17 cellular contexts compared by ENCODE assay signal in the genomic region with DNA sequence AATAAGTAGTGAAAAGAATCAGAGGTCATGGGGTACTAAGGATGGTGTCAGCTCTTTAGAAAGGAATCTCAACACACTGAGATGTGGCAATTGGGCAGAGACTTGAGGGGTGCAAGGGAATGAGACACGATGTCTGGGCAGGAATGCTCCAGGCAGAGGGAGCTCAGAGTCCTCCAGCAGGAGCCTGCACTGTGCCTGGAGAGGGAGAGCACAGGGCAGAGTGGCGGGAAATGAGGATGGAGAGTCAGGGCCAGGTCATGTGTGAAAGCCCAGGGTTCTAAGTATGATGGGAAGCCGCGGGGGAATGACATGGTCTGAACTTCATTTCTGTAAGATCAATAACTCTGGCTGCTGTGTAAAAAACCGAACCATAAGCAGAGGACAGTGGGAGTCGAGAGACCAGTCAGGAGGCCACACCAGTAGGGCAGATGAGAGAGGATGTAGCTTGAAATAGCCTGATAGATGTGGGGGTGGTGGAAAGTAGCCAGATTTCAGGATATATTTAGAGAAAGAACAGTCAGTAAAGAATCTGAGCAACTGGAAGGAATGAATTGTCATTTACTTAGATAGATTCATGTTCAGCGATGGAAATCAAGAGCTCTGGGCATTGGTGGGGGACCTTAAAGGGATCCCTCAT.
"Had no signal": no experiment of that assay in that cellular context is flagged by ENCODE, and none has a peak within 500 bp of the region (broad histone marks: within the 10 kb centered on the region; RNA-seq: fewer than 3 reads in every experiment).

No MANE protein-coding gene starts in this region.

- H3K27ac ChIP-seq: cardiac muscle cell, colonic mucosa, esophagus squamous epithelium, sigmoid colon, SK-N-MC, tibial artery, uterus had no signal

- H3K9me3 ChIP-seq: sigmoid colon, tibial artery, uterus had no signal

- H3K36me3 ChIP-seq: cardiac muscle cell, colonic mucosa, esophagus squamous epithelium, sigmoid colon, tibial artery, uterus had no signal

- H3K36me3 Mint-ChIP-seq: activated naive CD4-positive, alpha-beta T cell treated with anti-CD3 and anti-CD28 coated beads, Interleukin-2, amount 10 ng/mL, durations not matched to agents 7 days and 5 days; natural killer cell; T-cell had no signal

- H3K4me3 Mint-ChIP-seq: activated naive CD4-positive, alpha-beta T cell treated with anti-CD3 and anti-CD28 coated beads, Interleukin-2, amount 10 ng/mL, durations not matched to agents 7 days and 5 days; immature natural killer cell; natural killer cell; stimulated activated naive B cell treated with anti-CD40 and anti-IgM and Interleukin-4, amounts not matched to agents 10 μg/mL and 1 μg/mL and 100 μg/mL, for 72 hours; T-cell had no signal

- H3K27ac Mint-ChIP-seq: activated naive CD4-positive, alpha-beta T cell treated with anti-CD3 and anti-CD28 coated beads, Interleukin-2, amount 10 ng/mL, durations not matched to agents 7 days and 5 days; immature natural killer cell; natural killer cell; stimulated activated naive B cell treated with anti-CD40 and anti-IgM and Interleukin-4, amounts not matched to agents 10 μg/mL and 1 μg/mL and 100 μg/mL, for 72 hours; T-cell had no signal

- H3K4me1 ChIP-seq: colonic mucosa, sigmoid colon, uterus had no signal

- H3K27me3 Mint-ChIP-seq: activated naive CD4-positive, alpha-beta T cell treated with anti-CD3 and anti-CD28 coated beads, Interleukin-2, amount 10 ng/mL, durations not matched to agents 7 days and 5 days; stimulated activated naive B cell treated with anti-CD40 and anti-IgM and Interleukin-4, amounts not matched to agents 10 μg/mL and 1 μg/mL and 100 μg/mL, for 72 hours; T-cell had no signal

- ATAC-seq: natural killer cell; stimulated activated naive B cell treated with anti-CD40 and anti-IgM and Interleukin-4, amounts not matched to agents 10 μg/mL and 1 μg/mL and 100 μg/mL, for 72 hours; T-cell had no signal

- H3K27me3 ChIP-seq: cardiac muscle cell, colonic mucosa, esophagus squamous epithelium, sigmoid colon, tibial artery, uterus had no signal

- H3K4me1 Mint-ChIP-seq: activated naive CD4-positive, alpha-beta T cell treated with anti-CD3 and anti-CD28 coated beads, Interleukin-2, amount 10 ng/mL, durations not matched to agents 7 days and 5 days; immature natural killer cell; natural killer cell; T-cell had no signal

- H3K4me3 ChIP-seq: cardiac muscle cell, colonic mucosa, esophagus squamous epithelium, sigmoid colon, SK-N-MC, tibial artery, uterus had no signal

- DNase-seq: activated CD4-positive, alpha-beta T cell treated with anti-CD3 and anti-CD28 coated beads for 1 hour; activated CD4-positive, alpha-beta T cell treated with anti-CD3 and anti-CD28 coated beads, Interleukin-2, amount 50 U/mL, for 48 hours; activated naive CD4-positive, alpha-beta T cell treated with anti-CD3 and anti-CD28 coated beads, Interleukin-2, amount 10 ng/mL, durations not matched to agents 7 days and 5 days; colonic mucosa; effector CD4-positive, alpha-beta T cell; esophagus squamous epithelium; foreskin fibroblast; immature natural killer cell; natural killer cell; sigmoid colon; stimulated activated naive B cell treated with anti-CD40 and anti-IgM and Interleukin-4, amounts not matched to agents 10 μg/mL and 1 μg/mL and 100 μg/mL, for 72 hours; T-cell; T-helper 9 cell; uterus had no signal
